ENCODE assay signal across 1 cellular context in the genomic region with DNA sequence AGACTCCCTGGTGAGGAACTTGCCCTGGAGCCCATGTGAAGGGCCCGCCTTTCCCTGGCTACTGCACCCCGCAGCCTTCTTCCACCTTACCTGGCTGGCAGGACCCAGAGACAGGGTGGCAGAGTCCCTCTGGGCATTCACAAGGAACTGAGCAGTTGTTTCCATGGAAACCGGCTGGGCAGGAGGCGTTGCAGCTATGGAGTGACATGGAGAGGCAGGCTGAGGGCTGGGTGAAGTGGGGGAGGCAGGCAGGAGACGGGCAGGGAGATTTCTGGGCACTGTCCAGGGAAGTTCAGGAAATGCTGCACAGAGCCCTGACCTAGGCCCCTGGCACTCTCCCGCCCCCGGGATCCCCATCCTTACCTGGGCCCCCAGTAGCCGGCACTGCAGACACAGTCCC.
TF ChIP-seq lines count a peak whose summit lies in the region.

No MANE protein-coding gene starts in this region.

TF ChIP-seq in HepG2, 621 proteins besides CTCF, POLR2A, EP300 and RAD21:
- TF ChIP-seq BORCS8-MEF2B (CRISPR knock-in tag; IDR thresholded peaks at IDR 0.05) = no peak
- TF ChIP-seq CENPBD1 (CRISPR knock-in tag; IDR thresholded peaks at IDR 0.05; ENCODE audit: borderline replicate concordance, low read depth) = no peak
- no peak for TF ChIP-seq ZNF576 (CRISPR knock-in tag; IDR thresholded peaks at IDR 0.05)
- no peak for TF ChIP-seq PHF21A (CRISPR knock-in tag; IDR thresholded peaks at IDR 0.05)
- no peak for TF ChIP-seq SRSF1 (optimal IDR thresholded peaks at IDR 0.05; ENCODE audit: low read depth, low read length)
- TF ChIP-seq KDM2A (CRISPR knock-in tag; IDR thresholded peaks at IDR 0.05; ENCODE audit: borderline replicate concordance, low read depth) = no peak
- no peak for TF ChIP-seq NFYC (CRISPR knock-in tag; IDR thresholded peaks at IDR 0.05)
- TF ChIP-seq ZNF782 (CRISPR knock-in tag; IDR thresholded peaks at IDR 0.05; ENCODE audit: borderline replicate concordance) = no peak
- TF ChIP-seq ZNF224 (CRISPR knock-in tag; IDR thresholded peaks at IDR 0.05) = no peak
- no peak for TF ChIP-seq ZNF343 (CRISPR knock-in tag; IDR thresholded peaks at IDR 0.05)
- TF ChIP-seq ZNF383 (CRISPR knock-in tag; IDR thresholded peaks at IDR 0.05; ENCODE audit: borderline replicate concordance) = no peak
- no peak for TF ChIP-seq HMG20A (CRISPR knock-in tag; IDR thresholded peaks at IDR 0.05; ENCODE audit: borderline replicate concordance)
- no peak for TF ChIP-seq ZNF577 (CRISPR knock-in tag; IDR thresholded peaks at IDR 0.05; ENCODE audit: borderline replicate concordance, low read depth)
- TF ChIP-seq CBX1 (IDR thresholded peaks at IDR 0.05; ENCODE audit: low read depth) = no peak
- TF ChIP-seq BCL6 (CRISPR knock-in tag; IDR thresholded peaks at IDR 0.05) = no peak
